In the genomic region with DNA sequence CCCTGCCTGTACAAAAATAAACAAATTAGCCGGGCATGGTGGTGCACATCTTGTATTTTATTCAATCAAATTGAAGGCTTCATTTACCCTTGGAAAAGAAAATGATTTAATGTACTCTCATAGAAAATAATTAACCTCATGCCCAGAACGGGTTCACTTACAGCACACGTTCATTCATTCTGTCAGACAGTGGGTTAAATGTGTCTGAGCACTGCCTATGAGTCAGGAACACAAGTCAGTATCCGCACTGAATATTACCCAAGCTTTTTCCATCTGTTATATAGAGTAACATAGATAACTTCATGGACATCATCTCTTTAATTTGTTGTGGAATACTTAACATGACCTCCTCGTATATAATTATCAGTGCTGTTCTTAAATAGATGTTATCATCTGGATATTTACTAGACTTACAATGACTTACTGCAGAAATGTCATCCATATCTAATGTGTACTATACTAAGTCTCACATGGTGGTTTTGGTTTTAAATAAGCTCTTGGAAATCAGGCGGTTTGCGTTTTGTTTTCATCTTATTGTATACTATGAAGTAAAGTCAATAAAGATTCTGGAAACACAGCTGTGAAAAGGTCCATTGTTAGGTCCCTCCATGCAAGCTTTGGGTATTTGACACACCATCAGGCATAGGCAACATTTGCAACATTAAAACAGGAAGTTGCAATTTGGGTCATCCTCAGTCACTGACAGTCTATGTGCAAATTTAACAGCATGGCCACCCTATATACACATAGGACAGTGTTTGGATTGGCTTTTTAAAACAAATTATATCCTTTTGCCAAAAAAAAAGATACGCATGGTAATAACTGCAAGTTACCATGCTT, we compare ENCODE assay signal across 10 cellular contexts. TPM values are rescaled to one million over a fixed set of nuclear protein-coding genes. Genes with fewer than 3 reads are reported as not detected.
"Had no signal": no experiment of that assay in that cellular context is flagged by ENCODE, and none has a peak within 500 bp of the region (broad histone marks: within the 10 kb centered on the region; RNA-seq: fewer than 3 reads in every experiment).

No MANE protein-coding gene starts in this region.

RNA-seq across cellular contexts. Expression of gene CDRT15L2, which starts 44.6 kb away (rescaled TPM):
- total RNA-seq: activated B cell treated with CpG ODN at 0.5 μM for 24 hours; activated CD8-positive, alpha-beta memory T cell treated with anti-CD3 and anti-CD28 coated beads for 36 hours; activated T-helper 2 cell treated with anti-CD3 and anti-CD28 coated beads, Interferon-gamma antibody, Interleukin-2, Interleukin-4, amounts not matched to agents 10 μg/mL and 5 μg/mL and 100 μg/mL, durations not matched to agents 14 hours and 24 hours and 36 hours; cerebellum; dermis blood vessel endothelial cell; left ventricle myocardium inferior; skeletal muscle tissue; T-helper 17 cell; ureter had no signal
- polyA plus RNA-seq: esophagus had no signal
